ENCODE assay signal across 8 cellular contexts in the genomic region with DNA sequence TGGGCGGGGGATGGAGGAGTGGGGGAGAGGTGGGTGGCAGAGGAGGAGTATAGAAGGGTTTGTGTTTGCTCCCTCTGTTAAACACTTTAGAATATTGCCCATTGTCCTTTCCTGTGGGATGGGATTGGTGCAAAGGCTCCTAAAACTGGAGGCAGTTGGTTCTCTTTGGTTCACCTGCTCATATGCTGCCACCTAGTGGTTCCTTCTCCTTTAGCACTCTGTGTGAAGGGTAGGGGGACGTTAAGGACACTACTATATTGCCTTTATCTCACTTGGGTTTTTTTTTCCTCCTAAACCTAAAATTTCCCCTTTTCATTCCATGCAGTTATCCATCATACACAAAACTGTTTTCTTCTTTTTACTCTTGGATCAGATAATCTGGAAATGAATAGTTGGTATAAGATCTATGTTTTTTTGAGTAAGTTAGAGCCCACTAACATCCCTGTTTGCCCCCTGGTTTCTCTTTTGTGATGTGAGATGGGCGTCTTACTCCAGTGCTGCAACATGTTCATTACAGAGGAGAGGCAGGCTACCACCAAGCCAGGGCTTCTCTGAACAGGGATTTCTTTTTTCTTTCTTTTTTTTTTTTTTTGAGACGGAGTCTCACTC. TPM values are rescaled to one million over a fixed set of nuclear protein-coding genes. Genes with fewer than 3 reads are reported as not detected.
A peak's percentile ranks its signal among the peaks of the same experiment; 100 is the strongest.
DNase-seq lines count a peak whose midpoint lies in the region; ATAC-seq and TF ChIP-seq lines count a peak whose summit lies in the region.

No MANE protein-coding gene starts in this region.

- TF ChIP-seq CTCF in Panc1 (IDR thresholded peaks at IDR 0.05) = peak; percentile 89

- H3K4ac ChIP-seq in trophoblast cell (ENCODE audit: low read depth, low read length) = no peak overlapping the region

- H3K27me3 ChIP-seq in Panc1 (ENCODE audit: control insufficient read depth, insufficient read depth, low read length) (no peaks in the 10 kb centered on the region), trophoblast cell (ENCODE audit: insufficient read depth, low read length) (no peaks in the 10 kb centered on the region)

- H3K18ac ChIP-seq in trophoblast cell (ENCODE audit: low read length) = no peak overlapping the region

- no peak overlapping the region for H2AFZ ChIP-seq in trophoblast cell (ENCODE audit: insufficient read depth, low read length, poor library complexity)

- H3K79me1 ChIP-seq in trophoblast cell (ENCODE audit: low read length) = no peaks in the 10 kb centered on the region

- in situ Hi-C loops in Panc1 (cut with HindIII; ENCODE audit: low pct_unique_long_range_greater_than_20kb, low sequenced_read_pairs) = no loop called here

- H3K4me2 ChIP-seq in trophoblast cell (ENCODE audit: low read length) = no peak overlapping the region

- H3K9me3 ChIP-seq in Panc1 (ENCODE audit: control insufficient read depth, insufficient read depth, low read depth, low read length) = no peaks in the 10 kb centered on the region
- H3K9me3 ChIP-seq in trophoblast cell (ENCODE audit: insufficient read depth, low read depth, low read length) = no peaks in the 10 kb centered on the region

- H2BK120ac ChIP-seq in trophoblast cell (ENCODE audit: insufficient read depth, low read length, poor library complexity) = no peak overlapping the region

- no peaks in the 10 kb centered on the region for H3K79me2 ChIP-seq in trophoblast cell (ENCODE audit: control insufficient read depth, insufficient read depth, low read length, poor library complexity)

- no peak overlapping the region for H4K91ac ChIP-seq in trophoblast cell (ENCODE audit: low read depth, low read length)

- no peak overlapping the region for H3K14ac ChIP-seq in trophoblast cell (ENCODE audit: low read length)

- intact Hi-C loops in Panc1 (cut with micrococcal nuclease; ENCODE audit: unreplicated experiment) = loop anchor here (2.0 kb wide), 1 partner anchor 105 kb away; no protein-coding TSS in a partner anchor

- H3K4me3 ChIP-seq in Panc1 (ENCODE audit: low read depth in 2 of 2, low read length in 2 of 2) (no peak overlapping the region), trophoblast cell (ENCODE audit: low read depth, low read length) (no peak overlapping the region)

- ATAC-seq in Panc1 (peak; percentile 92), GM18520 (IDR thresholded peaks at IDR 0.05; ENCODE audit: unreplicated experiment) (no peak), GM19035 (IDR thresholded peaks at IDR 0.05; ENCODE audit: unreplicated experiment) (no peak)

- no peak overlapping the region for H3K27ac Mint-ChIP-seq in activated naive CD4-positive, alpha-beta T cell treated with anti-CD3 and anti-CD28 coated beads, Interleukin-2, amount 10 ng/mL, durations not matched to agents 7 days and 5 days

- WGBS in trophoblast cell (ENCODE audit: extremely low coverage, insufficient coverage, insufficient read length) = no CpG with 5 or more reads among the region's 4 CpGs

- H3K27ac ChIP-seq in Panc1 (ENCODE audit: low read length) (no peak overlapping the region), trophoblast cell (ENCODE audit: low read depth, low read length) (no peak overlapping the region)

- H4K12ac ChIP-seq in trophoblast cell (ENCODE audit: low read depth, low read length) = no peak overlapping the region

- no peaks in the 10 kb centered on the region for H3K9me3 Mint-ChIP-seq in activated naive CD4-positive, alpha-beta T cell treated with anti-CD3 and anti-CD28 coated beads, Interleukin-2, amount 10 ng/mL, durations not matched to agents 7 days and 5 days

- no peaks in the 10 kb centered on the region for H3K27me3 Mint-ChIP-seq in activated naive CD4-positive, alpha-beta T cell treated with anti-CD3 and anti-CD28 coated beads, Interleukin-2, amount 10 ng/mL, durations not matched to agents 7 days and 5 days

- H3K4me3 Mint-ChIP-seq in activated naive CD4-positive, alpha-beta T cell treated with anti-CD3 and anti-CD28 coated beads, Interleukin-2, amount 10 ng/mL, durations not matched to agents 7 days and 5 days = no peak overlapping the region

- H3K4me1 Mint-ChIP-seq in activated naive CD4-positive, alpha-beta T cell treated with anti-CD3 and anti-CD28 coated beads, Interleukin-2, amount 10 ng/mL, durations not matched to agents 7 days and 5 days = no peaks in the 10 kb centered on the region

- H4K8ac ChIP-seq in trophoblast cell (ENCODE audit: low read depth, low read length) = no peak overlapping the region

- H3K36me3 Mint-ChIP-seq in activated naive CD4-positive, alpha-beta T cell treated with anti-CD3 and anti-CD28 coated beads, Interleukin-2, amount 10 ng/mL, durations not matched to agents 7 days and 5 days = peaks cover 19% of the 10 kb centered on the region

- POLR2A ChIA-PET in Panc1 (lab: Charles Lee) = interaction anchor here (0.7 kb wide), 1 partner anchor 111 kb away, joined by 5 read pairs; no protein-coding TSS in a partner anchor

- H3K23ac ChIP-seq in trophoblast cell (ENCODE audit: low read length) = no peak overlapping the region

- DNase-seq in DMS53 treated with DMSO at 0.1 percent for 48 hours (lab: John Stamatoyannopoulos, UW; ENCODE audit: unreplicated experiment) (peak; percentile 82), LHCN-M2 (ENCODE audit: low read depth) (peak; percentile 61), Panc1 (ENCODE audit: low read depth, low spot score) (peak; percentile 53), glomerular visceral epithelial cell (ENCODE audit: extremely low spot score) (peak; percentile 71), trophoblast cell (peak; percentile 57 to 89)
- peak; percentile 67 for DNase-seq in activated naive CD4-positive, alpha-beta T cell treated with anti-CD3 and anti-CD28 coated beads, Interleukin-2, amount 10 ng/mL, durations not matched to agents 7 days and 5 days

- H3K4me1 ChIP-seq in Panc1 (ENCODE audit: control insufficient read depth, insufficient read depth, low read length) = peaks cover 13% of the 10 kb centered on the region
- peaks cover 5 to 8% of the 10 kb centered on the region in 2 experiments for H3K4me1 ChIP-seq in trophoblast cell (ENCODE audit: control insufficient read depth in 1 of 2, insufficient read depth in 2 of 2, low read length in 2 of 2)

- no peak overlapping the region for H2BK12ac ChIP-seq in trophoblast cell (ENCODE audit: low read length)

- H3K36me3 ChIP-seq in Panc1 (ENCODE audit: control insufficient read depth, insufficient read depth, low read length) = no peaks in the 10 kb centered on the region
- peaks cover 0 to 3% of the 10 kb centered on the region in 2 experiments for H3K36me3 ChIP-seq in trophoblast cell (ENCODE audit: control insufficient read depth in 1 of 2, insufficient read depth in 2 of 2, low read length in 2 of 2)

- BruUV-seq in Panc1 (replicated peaks; lab: Mats Ljungman, UMichigan) = no TSS peak

- H2BK5ac ChIP-seq in trophoblast cell (ENCODE audit: low read depth, low read length, poor library complexity) = no peak overlapping the region

- no peak overlapping the region for H3K9ac ChIP-seq in trophoblast cell (ENCODE audit: low read length)

- CTCF ChIA-PET in Panc1 (lab: Charles Lee) = interaction anchor here (0.5 to 1.2 kb wide), 11 partner anchors 12 to 128 kb away, joined by 3 to 17 read pairs (median 5); no protein-coding TSS in a partner anchor
- CTCF ChIA-PET in activated naive CD4-positive, alpha-beta T cell treated with anti-CD3 and anti-CD28 coated beads, Interleukin-2, amount 10 ng/mL, durations not matched to agents 7 days and 5 days (lab: Charles Lee) = interaction anchor here (0.7 to 6.9 kb wide), 16 partner anchors 8 to 105 kb away, joined by 3 to 64 read pairs (median 4); a partner anchor contains a TSS

- H2AK5ac ChIP-seq in trophoblast cell (ENCODE audit: low read length) = no peak overlapping the region

RNA-seq across cellular contexts. Expression of a gene that starts 23.8 kb away (rescaled TPM):
- total RNA-seq in LHCN-M2 (2014; rRNA removed) (9.4 and 13.1 TPM in 2 replicates), Panc1 (2021; ENCODE audit: unreplicated experiment) (28.1 TPM)
- 19.1 TPM for polyA plus RNA-seq in LHCN-M2 (2012)
- polyA plus RNA-seq in Panc1 (2012; ENCODE audit: insufficient read length) = 20.8 TPM
- polyA plus RNA-seq in trophoblast cell (2013) = 8.8 and 9.5 TPM in 2 replicates

RNA-seq across cellular contexts. Expression of a gene that starts 30.0 kb away (rescaled TPM):
- total RNA-seq in LHCN-M2 (2014; rRNA removed) (103 and 104 TPM in 2 replicates), Panc1 (2021; ENCODE audit: unreplicated experiment) (157 TPM)
- 76.4 TPM for polyA plus RNA-seq in LHCN-M2 (2012)
- 105 TPM for polyA plus RNA-seq in Panc1 (2012; ENCODE audit: insufficient read length)
- 82.8 and 87.6 TPM in 2 replicates for polyA plus RNA-seq in trophoblast cell (2013)
